18 cellular contexts compared by ENCODE assay signal in genomic region chr1:161505892-161506173, GRCh38. TPM values are rescaled to one million over a fixed set of nuclear protein-coding genes. Genes with fewer than 3 reads are reported as not detected.
DNase-seq lines count a peak whose midpoint lies in the region; ATAC-seq and TF ChIP-seq lines count a peak whose summit lies in the region.
"Had no signal": no experiment of that assay in that cellular context is flagged by ENCODE, and none has a peak within 500 bp of the region (broad histone marks: within the 10 kb centered on the region; RNA-seq: fewer than 3 reads in every experiment).

No MANE protein-coding gene starts in this region.

- TF ChIP-seq POLR2A in esophagus squamous epithelium (IDR thresholded peaks at IDR 0.05) = no peak

- H3K9me3 ChIP-seq in DOHH2 (ENCODE audit: control insufficient read depth, insufficient read depth, low read length) (no peaks in the 10 kb centered on the region), OCI-LY7 (ENCODE audit: low read length) (no peaks in the 10 kb centered on the region), liver (ENCODE audit: control insufficient read depth in 4 of 4, low read length in 3 of 4) (no peaks in the 10 kb centered on the region), subcutaneous abdominal adipose tissue (ENCODE audit: control insufficient read depth in 5 of 5, low read length in 5 of 5) (no peaks in the 10 kb centered on the region), esophagus squamous epithelium (no peaks in the 10 kb centered on the region)
- H3K9me3 ChIP-seq: prostate gland, SJCRH30 had no signal

- H3K9me2 ChIP-seq in DOHH2 (replicated peaks; ENCODE audit: control insufficient read depth, low read length) (no peaks in the 10 kb centered on the region), OCI-LY7 (ENCODE audit: insufficient read depth, low read length) (no peaks in the 10 kb centered on the region)

- no peaks in the 10 kb centered on the region for H3F3A ChIP-seq in DOHH2 (ENCODE audit: control insufficient read depth, insufficient read depth)

- BruUV-seq in OCI-LY7 (replicated peaks; lab: Mats Ljungman, UMichigan) = no TSS peak

- peaks cover 16% of the 10 kb centered on the region for H3K4me1 ChIP-seq in DOHH2 (ENCODE audit: control insufficient read depth, low read length)
- H3K4me1 ChIP-seq in OCI-LY7 (ENCODE audit: insufficient read depth, low read length, poor library complexity, severe bottlenecking) = peaks cover 10% of the 10 kb centered on the region
- H3K4me1 ChIP-seq in liver (ENCODE audit: control insufficient read depth in 4 of 4, insufficient read depth in 4 of 4, low read length in 3 of 4) = no peaks in the 10 kb centered on the region
- H3K4me1 ChIP-seq in subcutaneous abdominal adipose tissue (ENCODE audit: control insufficient read depth in 5 of 5, insufficient read depth in 5 of 5, low read length in 5 of 5) = peaks cover 0 to 5% (median 3%) of the 10 kb centered on the region in 5 donors
- peaks cover 0 to 12% (median 0%) of the 10 kb centered on the region in 3 donors for H3K4me1 ChIP-seq in esophagus squamous epithelium
- H3K4me1 ChIP-seq: prostate gland, SJCRH30 had no signal

- no peak overlapping the region for H3K4me3 ChIP-seq in DOHH2 (ENCODE audit: low read length)
- H3K4me3 ChIP-seq in OCI-LY7 (ENCODE audit: low read depth, low read length, poor library complexity, severe bottlenecking) = no peak overlapping the region
- no peak overlapping the region for H3K4me3 ChIP-seq in liver (ENCODE audit: low read depth in 1 of 3, low read length in 3 of 3)
- H3K4me3 ChIP-seq in subcutaneous abdominal adipose tissue (ENCODE audit: low read depth in 1 of 5, low read length in 5 of 5) = peak overlapping the region; percentile 26 to 59 (median 56)
- peak overlapping the region in 2 of 4 donors; percentile 14 to 35 for H3K4me3 ChIP-seq in esophagus squamous epithelium
- H3K4me3 ChIP-seq: prostate gland, SJCRH30 had no signal

- no peaks in the 10 kb centered on the region for H4K20me1 ChIP-seq in DOHH2 (ENCODE audit: control insufficient read depth, insufficient read depth, low read depth, low read length)
- no peaks in the 10 kb centered on the region for H4K20me1 ChIP-seq in OCI-LY7 (ENCODE audit: insufficient read depth, low read length)

- peak overlapping the region; percentile 46 for H3K4me2 ChIP-seq in DOHH2 (ENCODE audit: low read length)
- H3K4me2 ChIP-seq in OCI-LY7 (ENCODE audit: low read length) = no peak overlapping the region

- H3K9ac ChIP-seq in liver (ENCODE audit: low read depth in 1 of 2, low read length in 2 of 2) (no peak overlapping the region), subcutaneous abdominal adipose tissue (ENCODE audit: low read length in 5 of 5) (peak overlapping the region in 3 of 5 donors; percentile 18 to 64 (median 26))

- intact Hi-C loops in OCI-LY7 (cut with micrococcal nuclease; ENCODE audit: unreplicated experiment) (no loop called here), esophagus squamous epithelium (cut with DNase I) (no loop called here), left colon (cut with DNase I, micrococcal nuclease) (no loop called here)

- H3K36me3 ChIP-seq in DOHH2 (ENCODE audit: control insufficient read depth, low read length) (no peaks in the 10 kb centered on the region), OCI-LY7 (ENCODE audit: insufficient read depth, low read length) (no peaks in the 10 kb centered on the region), liver (ENCODE audit: control insufficient read depth in 4 of 4, insufficient read depth in 3 of 4, low read depth in 1 of 4, low read length in 3 of 4) (peaks cover 0 to 2% (median 0%) of the 10 kb centered on the region in 4 donors), subcutaneous abdominal adipose tissue (ENCODE audit: control insufficient read depth in 5 of 5, insufficient read depth in 5 of 5, low read length in 5 of 5) (peaks cover 0 to 12% (median 0%) of the 10 kb centered on the region in 5 donors), esophagus squamous epithelium (no peaks in the 10 kb centered on the region)
- H3K36me3 ChIP-seq: prostate gland, SJCRH30 had no signal

- CTCF ChIA-PET in OCI-LY7 (lab: Charles Lee; ENCODE audit: unreplicated experiment) = no interaction called here

- H3K27me3 ChIP-seq in DOHH2 (ENCODE audit: control insufficient read depth, low read length) (peaks cover 8% of the 10 kb centered on the region), liver (ENCODE audit: control insufficient read depth in 4 of 4, insufficient read depth in 4 of 4, low read length in 3 of 4) (peaks cover 0 to 3% (median 0%) of the 10 kb centered on the region in 4 donors), subcutaneous abdominal adipose tissue (ENCODE audit: control insufficient read depth in 5 of 5, insufficient read depth in 4 of 5, low read length in 5 of 5) (peaks cover 0 to 12% (median 3%) of the 10 kb centered on the region in 5 donors), esophagus squamous epithelium (peaks cover 0 to 51% (median 0%) of the 10 kb centered on the region in 4 donors)
- H3K27me3 ChIP-seq: SJCRH30 had no signal

- POLR2A ChIA-PET in OCI-LY7 (lab: Charles Lee) = no interaction called here

- H3K27ac ChIP-seq in DOHH2 (ENCODE audit: low read depth, low read length) (no peak overlapping the region), OCI-LY7 (ENCODE audit: low read depth, low read length, poor library complexity, severe bottlenecking) (no peak overlapping the region), liver (ENCODE audit: low read depth in 1 of 2, low read length in 2 of 2) (peak overlapping the region; percentile 1 to 60), subcutaneous abdominal adipose tissue (ENCODE audit: low read depth, low read length) (peak overlapping the region; percentile 60), esophagus squamous epithelium (peak overlapping the region in 1 of 4 donors; percentile 18)
- H3K27ac ChIP-seq: epithelial cell of prostate, prostate gland, SJCRH30, VCaP had no signal

- 73% methylated on average over 6 of the region's 6 CpGs for WGBS in liver
- 78 to 87% methylated on average over 4 to 6 of the region's 6 CpGs for WGBS in esophagus squamous epithelium, 2 donors

- H3K79me2 ChIP-seq in DOHH2 (ENCODE audit: control insufficient read depth, low read length) (no peaks in the 10 kb centered on the region), OCI-LY7 (ENCODE audit: insufficient read depth, low read depth, low read length) (no peaks in the 10 kb centered on the region)

- no peak for TF ChIP-seq CTCF in DOHH2 (IDR thresholded peaks at IDR 0.05; ENCODE audit: low read depth, low read length, poor library complexity, severe bottlenecking)
- TF ChIP-seq CTCF in OCI-LY7 (conservative IDR thresholded peaks at IDR 0.05; ENCODE audit: low read length) = no peak
- TF ChIP-seq CTCF in liver (IDR thresholded peaks at IDR 0.05; ENCODE audit: low read depth, low read length, missing input control) = no peak
- TF ChIP-seq CTCF in esophagus squamous epithelium (IDR thresholded peaks at IDR 0.05) = no peak

- H2AFZ ChIP-seq in OCI-LY7 (ENCODE audit: low read length) = peak overlapping the region; percentile 21; the same call in 1 of the 2 replicates

- no peak for DNase-seq in OCI-LY7 (ENCODE audit: low spot score)
- DNase-seq in esophagus squamous epithelium (lab: John Stamatoyannopoulos, UW) = no peak
- DNase-seq in left colon = no peak
- DNase-seq: activated CD4-positive, alpha-beta T cell treated with anti-CD3 and anti-CD28 coated beads, Interleukin-2, amount 50 U/mL, for 4 hours; activated T-cell treated with anti-CD3 and anti-CD28 coated beads, Interleukin-2, amount 50 U/mL, for 1 hour; NCI-H1105; NCI-H510A; T-helper 17 cell had no signal

- no peak for TF ChIP-seq RAD21 in liver (IDR thresholded peaks at IDR 0.05)

- no peak for ATAC-seq in GM21619 (IDR thresholded peaks at IDR 0.05; ENCODE audit: unreplicated experiment)
- ATAC-seq in left colon = no peak

TF ChIP-seq in liver, 16 proteins besides CTCF, POLR2A, EP300 and RAD21 (continues in another document):
- TF ChIP-seq EGR1 (IDR thresholded peaks at IDR 0.05; ENCODE audit: low read depth in 2 of 2) (no peak), ZBTB33 (IDR thresholded peaks at IDR 0.05) (no peak)

RNA-seq across cellular contexts. Expression of gene FCGR2A, which starts 0.6 kb away (rescaled TPM):
- total RNA-seq in OCI-LY7 (2014; rRNA removed; shearing (Covaris generic)) = 1.1 and 1.4 TPM in 2 replicates
- 0.42 and 0.53 TPM in 2 replicates for total RNA-seq in OCI-LY7 (2022)
- total RNA-seq in liver = 10 to 100 TPM; 15.5 to 16.0 TPM
- polyA plus RNA-seq in liver = 1 to 10 TPM; 2.9 to 7.5 TPM
- total RNA-seq in esophagus squamous epithelium = 10 to 100 TPM in 2 of 4 donors, 1 to 10 TPM in 2; 4.3 to 33.9 (median 19.6) TPM
- 10 to 100 TPM in 1 of 2 donors, 1 to 10 TPM in 1; 5.5 to 17.4 TPM for total RNA-seq in left colon

RNA-seq across cellular contexts. Expression of gene HSPA6, which starts 18.5 kb away (rescaled TPM):
- total RNA-seq in OCI-LY7 (2014; rRNA removed; shearing (Covaris generic)) = not detected in 2 replicates
- 0.13 TPM in 1 of 2 replicates, not detected in the other for total RNA-seq in OCI-LY7 (2022)
- 1 to 10 TPM; 2.4 to 3.1 TPM for total RNA-seq in liver
- under 1 TPM; 0.44 to 0.63 TPM for polyA plus RNA-seq in liver
- total RNA-seq in esophagus squamous epithelium = 1 to 10 TPM; 1.3 to 4.2 (median 3.2) TPM
- 1 to 10 TPM in 1 of 2 donors, under 1 TPM in 1; 0.64 to 1.4 TPM for total RNA-seq in left colon

RNA-seq across cellular contexts. Expression of gene FCGR3A, which starts 43.8 kb away (rescaled TPM):
- not detected in 2 replicates for total RNA-seq in OCI-LY7 (2014; rRNA removed; shearing (Covaris generic))
- total RNA-seq in OCI-LY7 (2022) = not detected in 2 replicates
- total RNA-seq in liver = 10 to 100 TPM; 37.7 to 70.1 TPM
- 10 to 100 TPM in 1 of 2 donors, 1 to 10 TPM in 1; 9.8 to 60.7 TPM for polyA plus RNA-seq in liver
- 10 to 100 TPM in 1 of 4 donors, 1 to 10 TPM in 2, under 1 TPM in 1; 0.23 to 15.5 (median 1.9) TPM for total RNA-seq in esophagus squamous epithelium
- 10 to 100 TPM in 1 of 2 donors, 1 to 10 TPM in 1; 3.7 to 11.7 TPM for total RNA-seq in left colon
- total RNA-seq: H4, lung microvascular endothelial cell, SJCRH30 had no signal

Comparison
In these comparisons a context has a peak if more than half of its experiments do, and no peak if none do; other contexts are left out.
1. H3K27ac ChIP-seq: peak in liver (2 of 2) and subcutaneous abdominal adipose tissue (single experiment); none in DOHH2 (single experiment) and OCI-LY7 (single experiment).
2. H3K4me3 ChIP-seq: peak in subcutaneous abdominal adipose tissue (5 of 5); none in DOHH2 (single experiment), OCI-LY7 (single experiment) and liver (0 of 3).
3. H3K9ac ChIP-seq: peak in subcutaneous abdominal adipose tissue (3 of 5); none in liver (0 of 2).